ENCODE assay signal across 9 cellular contexts in genomic region chr5:140145223-140145622, GRCh38. TPM values are rescaled to one million over a fixed set of nuclear protein-coding genes. Genes with fewer than 3 reads are reported as not detected.
DNase-seq lines count a peak whose midpoint lies in the region; ATAC-seq and TF ChIP-seq lines count a peak whose summit lies in the region.
"Had no signal": no experiment of that assay in that cellular context is flagged by ENCODE, and none has a peak within 500 bp of the region (broad histone marks: within the 10 kb centered on the region; RNA-seq: fewer than 3 reads in every experiment).

No MANE protein-coding gene starts in this region.

- H3K9me3 ChIP-seq in smooth muscle cell (replicated peaks; ENCODE audit: low read depth): no peaks in the 10 kb centered on the region

- CTCF ChIA-PET in activated CD8-positive, alpha-beta T cell treated with anti-CD3 and anti-CD28 coated beads, Interleukin-2, amount 10 ng/mL, durations not matched to agents 7 days and 5 days (lab: Charles Lee): interaction anchor here (0.6 to 6.2 kb wide), 24 partner anchors 10 to 207 kb away, joined by 3 to 68 read pairs (median 7); partner anchors contain the start of genes NRG2 and PURA

- no peaks in the 10 kb centered on the region for H3F3A ChIP-seq in smooth muscle cell (ENCODE audit: low read depth)

- POLR2A ChIA-PET in activated CD8-positive, alpha-beta T cell treated with anti-CD3 and anti-CD28 coated beads, Interleukin-2, amount 10 ng/mL, durations not matched to agents 7 days and 5 days (lab: Charles Lee): no interaction called here

- no peak overlapping the region for H3K27ac Mint-ChIP-seq in activated CD4-positive, alpha-beta T cell treated with anti-CD3 and anti-CD28 coated beads, Interleukin-2, amount 10 ng/mL, durations not matched to agents 24 days and 14 days
- H3K27ac Mint-ChIP-seq in activated CD8-positive, alpha-beta T cell treated with anti-CD3 and anti-CD28 coated beads, Interleukin-2, amount 10 ng/mL, durations not matched to agents 7 days and 5 days: no peak overlapping the region

- H3K9ac ChIP-seq in smooth muscle cell (ENCODE audit: low read depth): no peak overlapping the region

- H3K79me2 ChIP-seq in smooth muscle cell (ENCODE audit: low read depth): no peaks in the 10 kb centered on the region

- peaks cover 8% of the 10 kb centered on the region for H3K4me1 Mint-ChIP-seq in activated CD4-positive, alpha-beta T cell treated with anti-CD3 and anti-CD28 coated beads, Interleukin-2, amount 10 ng/mL, durations not matched to agents 24 days and 14 days
- peaks cover 14% of the 10 kb centered on the region for H3K4me1 Mint-ChIP-seq in activated CD8-positive, alpha-beta T cell treated with anti-CD3 and anti-CD28 coated beads, Interleukin-2, amount 10 ng/mL, durations not matched to agents 7 days and 5 days (ENCODE audit: low read depth)

- H3K36me3 Mint-ChIP-seq in activated CD4-positive, alpha-beta T cell treated with anti-CD3 and anti-CD28 coated beads, Interleukin-2, amount 10 ng/mL, durations not matched to agents 24 days and 14 days (ENCODE audit: low read depth): no peaks in the 10 kb centered on the region
- H3K36me3 Mint-ChIP-seq in activated CD8-positive, alpha-beta T cell treated with anti-CD3 and anti-CD28 coated beads, Interleukin-2, amount 10 ng/mL, durations not matched to agents 7 days and 5 days (ENCODE audit: low read depth): no peaks in the 10 kb centered on the region

- 75% methylated on average over 3 of the region's 3 CpGs for WGBS in smooth muscle cell (ENCODE audit: low lambda C conversion rate)

- H3K27me3 Mint-ChIP-seq in activated CD4-positive, alpha-beta T cell treated with anti-CD3 and anti-CD28 coated beads, Interleukin-2, amount 10 ng/mL, durations not matched to agents 24 days and 14 days: peaks cover 44% of the 10 kb centered on the region
- peaks cover 28% of the 10 kb centered on the region for H3K27me3 Mint-ChIP-seq in activated CD8-positive, alpha-beta T cell treated with anti-CD3 and anti-CD28 coated beads, Interleukin-2, amount 10 ng/mL, durations not matched to agents 7 days and 5 days (ENCODE audit: low read depth)

- no peak for TF ChIP-seq CTCF in smooth muscle cell (IDR thresholded peaks at IDR 0.05; ENCODE audit: borderline replicate concordance, insufficient read depth, poor library complexity, severe bottlenecking)

- H3K4me1 ChIP-seq in smooth muscle cell (ENCODE audit: low read depth): peaks cover 6% of the 10 kb centered on the region

- H4K20me1 ChIP-seq in smooth muscle cell (ENCODE audit: low read depth): peaks cover 95% of the 10 kb centered on the region

- peak overlapping the region; percentile 18 for H3K4me3 Mint-ChIP-seq in activated CD4-positive, alpha-beta T cell treated with anti-CD3 and anti-CD28 coated beads, Interleukin-2, amount 10 ng/mL, durations not matched to agents 24 days and 14 days
- no peak overlapping the region for H3K4me3 Mint-ChIP-seq in activated CD8-positive, alpha-beta T cell treated with anti-CD3 and anti-CD28 coated beads, Interleukin-2, amount 10 ng/mL, durations not matched to agents 7 days and 5 days

- H3K4me2 ChIP-seq in smooth muscle cell: peak overlapping the region; percentile 88

- H2AFZ ChIP-seq in smooth muscle cell (ENCODE audit: low read depth): no peak overlapping the region

- H3K4me3 ChIP-seq in smooth muscle cell: no peak overlapping the region

- peaks cover 38% of the 10 kb centered on the region for H3K27me3 ChIP-seq in smooth muscle cell (ENCODE audit: low read depth)

- no peaks in the 10 kb centered on the region for H3K36me3 ChIP-seq in smooth muscle cell (ENCODE audit: low read depth)

- intact Hi-C loops in activated CD4-positive, alpha-beta T cell treated with anti-CD3 and anti-CD28 coated beads, Interleukin-2, amount 10 ng/mL, durations not matched to agents 24 days and 14 days (cut with micrococcal nuclease): loop anchor here (1.0 to 2.0 kb wide), 2 partner anchors 12 to 30 kb away; partner anchors contain the start of gene PURA

- no peak overlapping the region for H3K27ac ChIP-seq in smooth muscle cell (ENCODE audit: low read depth)

- no peaks in the 10 kb centered on the region for H3K9me3 Mint-ChIP-seq in activated CD4-positive, alpha-beta T cell treated with anti-CD3 and anti-CD28 coated beads, Interleukin-2, amount 10 ng/mL, durations not matched to agents 24 days and 14 days
- H3K9me3 Mint-ChIP-seq in activated CD8-positive, alpha-beta T cell treated with anti-CD3 and anti-CD28 coated beads, Interleukin-2, amount 10 ng/mL, durations not matched to agents 7 days and 5 days (ENCODE audit: insufficient read depth): no peaks in the 10 kb centered on the region

- DNase-seq in activated CD4-positive, alpha-beta T cell treated with anti-CD3 and anti-CD28 coated beads, Interleukin-2, amount 10 ng/mL, durations not matched to agents 24 days and 14 days: no peak
- DNase-seq in activated CD4-positive, alpha-beta T cell treated with anti-CD3 and anti-CD28 coated beads, Interleukin-2, amount 50 U/mL, for 1 hour: no peak
- DNase-seq in activated CD8-positive, alpha-beta T cell treated with anti-CD3 and anti-CD28 coated beads, Interleukin-2, amount 10 ng/mL, durations not matched to agents 7 days and 5 days: peak; percentile 16
- peak; percentile 35 for DNase-seq in islet precursor cell
- DNase-seq in smooth muscle cell (lab: John Stamatoyannopoulos, UW; ENCODE audit: unreplicated experiment): no peak
- no peak for DNase-seq in HT-29 (ENCODE audit: low spot score)
- DNase-seq in NCI-H2171 (lab: John Stamatoyannopoulos, UW): no peak
- DNase-seq: NCI-H2171 treated with DMSO at 0.1 percent for 48 hours had no signal

- ATAC-seq in activated CD8-positive, alpha-beta T cell treated with anti-CD3 and anti-CD28 coated beads, Interleukin-2, amount 10 ng/mL, durations not matched to agents 7 days and 5 days: no peak
- ATAC-seq in HG02938 (IDR thresholded peaks at IDR 0.05; ENCODE audit: unreplicated experiment): no peak

RNA-seq across cellular contexts. Expression of gene IGIP, which starts 19.5 kb away (rescaled TPM):
- 2.8 TPM in 2 replicates for total RNA-seq in activated CD4-positive, alpha-beta T cell treated with anti-CD3 and anti-CD28 coated beads, Interleukin-2, amount 10 ng/mL, durations not matched to agents 24 days and 14 days
- total RNA-seq in activated CD8-positive, alpha-beta T cell treated with anti-CD3 and anti-CD28 coated beads, Interleukin-2, amount 10 ng/mL, durations not matched to agents 7 days and 5 days: 1 to 10 TPM; 2.4 to 2.7 TPM
- total RNA-seq in smooth muscle cell: 2.5 and 4.3 TPM in 2 replicates
- polyA plus RNA-seq in smooth muscle cell: 0.72 and 1.4 TPM in 2 replicates
- 1.1 and 1.7 TPM in 2 replicates for total RNA-seq in HT-29 (2014; rRNA removed; shearing (Covaris generic))

RNA-seq across cellular contexts. Expression of gene CYSTM1, which starts 29.8 kb away (rescaled TPM):
- 17.2 and 17.3 TPM in 2 replicates for total RNA-seq in activated CD4-positive, alpha-beta T cell treated with anti-CD3 and anti-CD28 coated beads, Interleukin-2, amount 10 ng/mL, durations not matched to agents 24 days and 14 days
- 10 to 100 TPM; 10.5 to 12.2 TPM for total RNA-seq in activated CD8-positive, alpha-beta T cell treated with anti-CD3 and anti-CD28 coated beads, Interleukin-2, amount 10 ng/mL, durations not matched to agents 7 days and 5 days
- 9.4 and 23.5 TPM in 2 replicates for total RNA-seq in smooth muscle cell
- polyA plus RNA-seq in smooth muscle cell: 31.3 and 45.6 TPM in 2 replicates
- 177 and 178 TPM in 2 replicates for total RNA-seq in HT-29 (2014; rRNA removed; shearing (Covaris generic))

RNA-seq across cellular contexts. Expression of gene PURA, which starts 31.3 kb away (rescaled TPM):
- total RNA-seq in activated CD4-positive, alpha-beta T cell treated with anti-CD3 and anti-CD28 coated beads, Interleukin-2, amount 10 ng/mL, durations not matched to agents 24 days and 14 days: 11.1 and 12.0 TPM in 2 replicates
- 10 to 100 TPM; 12.5 to 13.4 TPM for total RNA-seq in activated CD8-positive, alpha-beta T cell treated with anti-CD3 and anti-CD28 coated beads, Interleukin-2, amount 10 ng/mL, durations not matched to agents 7 days and 5 days
- 9.4 and 9.8 TPM in 2 replicates for total RNA-seq in smooth muscle cell
- polyA plus RNA-seq in smooth muscle cell: 5.2 and 5.9 TPM in 2 replicates
- total RNA-seq in HT-29 (2014; rRNA removed; shearing (Covaris generic)): 9.9 and 11.3 TPM in 2 replicates

Comparison
In these comparisons a context has a peak if more than half of its experiments do, and no peak if none do; other contexts are left out.
1. DNase-seq: peak in activated CD8-positive, alpha-beta T cell treated with anti-CD3 and anti-CD28 coated beads, Interleukin-2, amount 10 ng/mL, durations not matched to agents 7 days and 5 days (single experiment) and islet precursor cell (single experiment); none in activated CD4-positive, alpha-beta T cell treated with anti-CD3 and anti-CD28 coated beads, Interleukin-2, amount 10 ng/mL, durations not matched to agents 24 days and 14 days (single experiment), activated CD4-positive, alpha-beta T cell treated with anti-CD3 and anti-CD28 coated beads, Interleukin-2, amount 50 U/mL, for 1 hour (single experiment), smooth muscle cell (single experiment), HT-29 (single experiment) and NCI-H2171 (single experiment).